In the genomic region with DNA sequence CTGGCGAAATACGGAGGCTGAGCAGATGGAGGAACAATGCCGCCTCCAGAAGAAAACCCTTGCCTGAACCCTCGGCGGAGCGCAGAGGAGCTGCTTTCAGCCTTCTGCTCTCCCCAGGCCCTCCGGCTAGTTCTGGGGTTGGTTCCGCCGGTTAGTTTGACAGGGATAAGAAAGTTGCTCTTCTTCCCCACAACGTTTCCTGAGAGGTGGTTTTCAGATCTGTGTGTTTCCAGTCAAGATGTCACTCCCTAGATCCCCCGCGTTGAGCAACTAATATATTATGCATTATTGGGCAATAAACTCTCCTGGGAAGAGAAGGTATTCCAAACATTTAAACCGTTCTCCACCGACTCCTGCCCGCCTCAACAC, we compare ENCODE assay signal across 8 cellular contexts. TPM values are rescaled to one million over a fixed set of nuclear protein-coding genes. Genes with fewer than 3 reads are reported as not detected.
DNase-seq lines count a peak whose midpoint lies in the region; ATAC-seq, FAIRE-seq and TF ChIP-seq lines count a peak whose summit lies in the region.

No MANE protein-coding gene starts in this region.

- POLR2A ChIA-PET in Panc1 (lab: Charles Lee), result no interaction called here

- DNase-seq in Daoy (ENCODE audit: low read depth) (peak; percentile 60), Panc1 (ENCODE audit: low read depth, low spot score) (no peak), glutamatergic neuron (no peak), progenitor cell of endocrine pancreas (ENCODE audit: low spot score, unreplicated experiment) (peak; percentile 15), D721Med (ENCODE audit: insufficient read length, low spot score) (no peak), left lobe of liver (ENCODE audit: low spot score) (no peak), T-helper 9 cell (no peak)

- H3K36me3 Mint-ChIP-seq in glutamatergic neuron (ENCODE audit: unreplicated experiment) (no peaks in the 10 kb centered on the region), progenitor cell of endocrine pancreas (ENCODE audit: insufficient read depth) (no peaks in the 10 kb centered on the region)

- H3K4me1 Mint-ChIP-seq in glutamatergic neuron (ENCODE audit: low read depth, unreplicated experiment) (peaks cover 30% of the 10 kb centered on the region), progenitor cell of endocrine pancreas (ENCODE audit: low read depth) (peaks cover 33% of the 10 kb centered on the region)

- no peaks in the 10 kb centered on the region for H3K36me3 ChIP-seq in Panc1 (ENCODE audit: control insufficient read depth, insufficient read depth, low read length)

- H3K4me3 Mint-ChIP-seq in glutamatergic neuron (ENCODE audit: unreplicated experiment) (peak overlapping the region; percentile 94), progenitor cell of endocrine pancreas (ENCODE audit: low read depth) (peak overlapping the region; percentile 77)

- no peaks in the 10 kb centered on the region for H3K9me3 ChIP-seq in Panc1 (ENCODE audit: control insufficient read depth, insufficient read depth, low read depth, low read length)

- BruUV-seq in Panc1 (replicated peaks; lab: Mats Ljungman, UMichigan), result no TSS peak

- intact Hi-C loops in Panc1 (cut with micrococcal nuclease; ENCODE audit: unreplicated experiment), result no loop called here

- peaks cover 28% of the 10 kb centered on the region for H3K9me3 Mint-ChIP-seq in glutamatergic neuron (ENCODE audit: unreplicated experiment)
- no peaks in the 10 kb centered on the region for H3K9me3 Mint-ChIP-seq in progenitor cell of endocrine pancreas (ENCODE audit: low read depth)

- ATAC-seq in Panc1, result no peak
- no peak for ATAC-seq in left lobe of liver
- ATAC-seq in esophagus mucosa, result no peak

- H3K27ac Mint-ChIP-seq in glutamatergic neuron (ENCODE audit: unreplicated experiment) (peak overlapping the region; percentile 94), progenitor cell of endocrine pancreas (no peak overlapping the region)

- peaks cover 61% of the 10 kb centered on the region for H3K27me3 ChIP-seq in Panc1 (ENCODE audit: control insufficient read depth, insufficient read depth, low read length)

- no peak overlapping the region for H3K27ac ChIP-seq in Panc1 (ENCODE audit: low read length)

- peaks cover 17% of the 10 kb centered on the region for H3K4me1 ChIP-seq in Panc1 (ENCODE audit: control insufficient read depth, insufficient read depth, low read length)

- in situ Hi-C loops in Panc1 (cut with HindIII; ENCODE audit: low pct_unique_long_range_greater_than_20kb, low sequenced_read_pairs), result no loop called here

- CTCF ChIA-PET in Panc1 (lab: Charles Lee), result no interaction called here

- FAIRE-seq in D721Med (lab: Jason Lieb, UNC), result no peak

- TF ChIP-seq CTCF in Panc1 (IDR thresholded peaks at IDR 0.05) (no peak), glutamatergic neuron (IDR thresholded peaks at IDR 0.05; ENCODE audit: partially characterized antibody, unreplicated experiment) (no peak), progenitor cell of endocrine pancreas (IDR thresholded peaks at IDR 0.05; ENCODE audit: unreplicated experiment) (no peak), D721Med (IDR thresholded peaks at IDR 0.05; ENCODE audit: insufficient read depth, missing control alignments) (no peak)

- H3K4me3 ChIP-seq in Panc1 (ENCODE audit: low read depth in 2 of 2, low read length in 2 of 2), result peak overlapping the region; percentile 46 to 81

- H3K27me3 Mint-ChIP-seq in glutamatergic neuron (ENCODE audit: unreplicated experiment) (peaks cover 12% of the 10 kb centered on the region), progenitor cell of endocrine pancreas (peaks cover 50% of the 10 kb centered on the region)

RNA-seq across cellular contexts. Expression of gene NLGN1, which starts 0.6 kb away (rescaled TPM):
- 6.0 and 12.1 TPM in 2 replicates for total RNA-seq in Daoy (2014; rRNA removed; shearing (Covaris generic))
- total RNA-seq in Panc1 (2021; ENCODE audit: unreplicated experiment) (0.85 TPM), glutamatergic neuron (ENCODE audit: unreplicated experiment) (50.2 TPM), progenitor cell of endocrine pancreas (5.7 and 6.5 TPM in 2 replicates), left lobe of liver (not detected), esophagus mucosa (0.44 TPM)
- not detected for polyA plus RNA-seq in Panc1 (2012; ENCODE audit: insufficient read length)

Comparison
In these comparisons a context has a peak if more than half of its experiments do, and no peak if none do; other contexts are left out.
1. DNase-seq: peak in Daoy (single experiment) and progenitor cell of endocrine pancreas (single experiment); none in Panc1 (single experiment), glutamatergic neuron (single experiment), D721Med (single experiment), left lobe of liver (single experiment) and T-helper 9 cell (single experiment).